18 cellular contexts compared by ENCODE assay signal in genomic region chr14:90628825-90629224, GRCh38.
DNase-seq lines count a peak whose midpoint lies in the region; ATAC-seq and TF ChIP-seq lines count a peak whose summit lies in the region.
"Had no signal": no experiment of that assay in that cellular context is flagged by ENCODE, and none has a peak within 500 bp of the region (broad histone marks: within the 10 kb centered on the region; RNA-seq: fewer than 3 reads in every experiment).

No MANE protein-coding gene starts in this region.

- H2AFZ ChIP-seq in IMR-90 (replicated peaks; ENCODE audit: low read length, poor library complexity): no peak overlapping the region

- no TSS peak for BruUV-seq in IMR-90 (replicated peaks; lab: Mats Ljungman, UMichigan)

- peak overlapping the region in 4 of 5 experiments; percentile 48 to 98 (median 67) for H3K27ac Mint-ChIP-seq in brain
- H3K27ac Mint-ChIP-seq: activated T-helper 2 cell treated with anti-CD3 and anti-CD28 coated beads, Interferon-gamma antibody, Interleukin-2, Interleukin-4, amounts not matched to agents 10 μg/mL and 5 μg/mL and 100 μg/mL, durations not matched to agents 14 hours and 24 hours and 36 hours; CD8-positive, alpha-beta T cell; natural killer cell had no signal

- 0 out of 4 replicates have a peak, but pooled peaks cover 0 to 2% of the 10 kb centered on the region in 2 experiments for H3K79me1 ChIP-seq in IMR-90 (ENCODE audit: low read depth in 1 of 2, low read length in 2 of 2)

- H3K4me3 ChIP-seq in IMR-90 (ENCODE audit: insufficient read depth, low read depth, low read length) (no peak overlapping the region), sigmoid colon (no peak overlapping the region), suprapubic skin (no peak overlapping the region)
- H3K4me3 ChIP-seq: smooth muscle cell had no signal

- no peak overlapping the region for H2BK15ac ChIP-seq in IMR-90 (ENCODE audit: low read depth, low read length)

- no peak overlapping the region for H2BK20ac ChIP-seq in IMR-90 (ENCODE audit: low read depth, low read length)

- H4K91ac ChIP-seq in IMR-90 (ENCODE audit: insufficient read depth, low read depth, low read length): no peak overlapping the region

- no peak overlapping the region for H2BK5ac ChIP-seq in IMR-90 (ENCODE audit: low read depth, low read length, poor library complexity, severe bottlenecking)

- H4K5ac ChIP-seq in IMR-90 (ENCODE audit: low read depth, low read length): no peak overlapping the region

- peak overlapping the region; percentile 44 for H2AK9ac ChIP-seq in IMR-90 (replicated peaks; ENCODE audit: low read depth, low read length, poor library complexity)

- in situ Hi-C loops in IMR-90 (cut with MboI; ENCODE audit: low sequenced_read_pairs): no loop called here

- no peaks in the 10 kb centered on the region for H3K9me3 ChIP-seq in IMR-90 (ENCODE audit: control insufficient read depth, insufficient read depth, low read length)
- no peaks in the 10 kb centered on the region for H3K9me3 ChIP-seq in sigmoid colon
- H3K9me3 ChIP-seq in suprapubic skin: no peaks in the 10 kb centered on the region

- no peak overlapping the region for H3K9ac ChIP-seq in IMR-90 (ENCODE audit: low read depth, low read length)

- H3K27me3 ChIP-seq in IMR-90 (ENCODE audit: control insufficient read depth, insufficient read depth, low read length) (no peaks in the 10 kb centered on the region), sigmoid colon (no peaks in the 10 kb centered on the region), suprapubic skin (no peaks in the 10 kb centered on the region)

- H2AK5ac ChIP-seq in IMR-90 (ENCODE audit: low read depth, low read length): no peak overlapping the region

- H3K4me1 Mint-ChIP-seq in brain: peaks cover 68% of the 10 kb centered on the region
- H3K4me1 Mint-ChIP-seq: natural killer cell had no signal

- CTCF ChIA-PET in IMR-90 (lab: Yijun Ruan, JAX): interaction anchor here (0.6 kb wide), 1 partner anchor 127 kb away, joined by 4 read pairs; no protein-coding TSS in a partner anchor

- no peaks in the 10 kb centered on the region for H4K20me1 ChIP-seq in IMR-90 (ENCODE audit: insufficient read depth, low read length)

- H3K9me1 ChIP-seq in IMR-90 (ENCODE audit: insufficient read depth, low read length): peaks cover 13% of the 10 kb centered on the region; the same call in 1 of the 2 replicates

- H3K36me3 ChIP-seq in IMR-90 (ENCODE audit: control insufficient read depth, insufficient read depth, low read length): no peaks in the 10 kb centered on the region
- no peaks in the 10 kb centered on the region for H3K36me3 ChIP-seq in sigmoid colon
- H3K36me3 ChIP-seq in suprapubic skin: no peaks in the 10 kb centered on the region

- DNase-seq in IMR-90 (no peak), left ventricle myocardium superior (peak; percentile 71), sigmoid colon (peak; percentile 76), suprapubic skin (ENCODE audit: low spot score in 2 of 2) (no peak)
- no peak for DNase-seq in stimulated activated CD4-positive, alpha-beta T cell treated with anti-CD3 and anti-CD28 coated beads, Interleukin-2, amount 100 ng/mL, for 48 hours
- DNase-seq in activated CD4-positive, alpha-beta T cell treated with anti-CD3 and anti-CD28 coated beads, Interleukin-2, amount 50 U/mL, for 1 hour: no peak
- DNase-seq: activated CD4-positive, alpha-beta T cell treated with anti-CD3 and anti-CD28 coated beads for 48 hours; CD8-positive, alpha-beta T cell; effector memory CD4-positive, alpha-beta T cell; mammary epithelial cell; MV-4-11; natural killer cell; NCI-H345; stimulated activated CD4-positive, alpha-beta T cell treated with anti-CD3 and anti-CD28 coated beads, Interleukin-4, amount 100 ng/mL, for 4 hours had no signal

- H4K8ac ChIP-seq in IMR-90 (ENCODE audit: low read depth in 2 of 2, low read length in 2 of 2): no peak overlapping the region

- no peak overlapping the region for H3K4me3 Mint-ChIP-seq in brain
- H3K4me3 Mint-ChIP-seq: CD8-positive, alpha-beta T cell; natural killer cell had no signal

- H3K27ac ChIP-seq in IMR-90 (ENCODE audit: insufficient read depth, low read length): no peak overlapping the region
- H3K27ac ChIP-seq in sigmoid colon: peak overlapping the region; percentile 71 to 84 (median 76)
- H3K27ac ChIP-seq in suprapubic skin: no peak overlapping the region

- H3K9me3 Mint-ChIP-seq in brain: no peaks in the 10 kb centered on the region
- H3K9me3 Mint-ChIP-seq: activated T-helper 2 cell treated with anti-CD3 and anti-CD28 coated beads, Interferon-gamma antibody, Interleukin-2, Interleukin-4, amounts not matched to agents 10 μg/mL and 5 μg/mL and 100 μg/mL, durations not matched to agents 14 hours and 24 hours and 36 hours; CD8-positive, alpha-beta T cell; natural killer cell had no signal

- no peak overlapping the region for H3K56ac ChIP-seq in IMR-90 (ENCODE audit: extremely low read depth, insufficient read depth, low read length)

- 0 out of 2 replicates have a peak overlapping the region, but pooled peaks have one; percentile 29 for H3K4ac ChIP-seq in IMR-90 (ENCODE audit: low read depth, low read length)

- TF ChIP-seq POLR2A in IMR-90 (IDR thresholded peaks at IDR 0.05; ENCODE audit: low read depth, low read length): no peak
- TF ChIP-seq POLR2A in sigmoid colon (IDR thresholded peaks at IDR 0.05): no peak
- TF ChIP-seq POLR2A in suprapubic skin (IDR thresholded peaks at IDR 0.05): no peak

- no peak for TF ChIP-seq EP300 in sigmoid colon (IDR thresholded peaks at IDR 0.05)
- TF ChIP-seq EP300 in suprapubic skin (IDR thresholded peaks at IDR 0.05): no peak

- peaks cover 25% of the 10 kb centered on the region for H3K36me3 Mint-ChIP-seq in brain
- H3K36me3 Mint-ChIP-seq: CD8-positive, alpha-beta T cell; natural killer cell had no signal

- POLR2A ChIA-PET in IMR-90 (lab: Charles Lee; ENCODE audit: unreplicated experiment): no interaction called here

- H3K14ac ChIP-seq in IMR-90 (replicated peaks; ENCODE audit: low read depth, low read length): 0 out of 2 replicates have a peak overlapping the region, but pooled peaks have one; percentile 8

- H3K18ac ChIP-seq in IMR-90 (ENCODE audit: low read depth, low read length): no peak overlapping the region

- H3K23ac ChIP-seq in IMR-90 (ENCODE audit: low read depth, low read length): no peak overlapping the region; the same call in 1 of the 2 replicates

- no peak for TF ChIP-seq RAD21 in IMR-90 (IDR thresholded peaks at IDR 0.05; ENCODE audit: low read length)

- TF ChIP-seq CTCF in IMR-90 (conservative IDR thresholded peaks at IDR 0.05; ENCODE audit: low read depth, low read length): no peak
- no peak for TF ChIP-seq CTCF in brain (conservative IDR thresholded peaks at IDR 0.05)
- no peak for TF ChIP-seq CTCF in sigmoid colon (IDR thresholded peaks at IDR 0.05)
- TF ChIP-seq CTCF in suprapubic skin (IDR thresholded peaks at IDR 0.05): no peak

- intact Hi-C loops in IMR-90 (cut with micrococcal nuclease) (no loop called here), left ventricle myocardium superior (cut with micrococcal nuclease) (no loop called here), sigmoid colon (cut with DNase I) (loop anchor here (2.0 to 5.0 kb wide), 4 partner anchors 48 to 227 kb away; no protein-coding TSS in a partner anchor)

- dilution Hi-C loops in IMR-90 (cut with HindIII; ENCODE audit: low sequenced_read_pairs, unreplicated experiment): no loop called here

- H2BK120ac ChIP-seq in IMR-90 (ENCODE audit: low read depth, low read length): no peak overlapping the region

- no CpG with 5 or more reads among the region's 8 CpGs for WGBS in IMR-90 (ENCODE audit: extremely low coverage in 2 of 2, insufficient read length in 1 of 2), 2 experiments
- WGBS in sigmoid colon, 2 donors: 87 to 90% methylated on average over 8 of the region's 8 CpGs
- WGBS in suprapubic skin: 71% methylated on average over 8 of the region's 8 CpGs

- ATAC-seq in IMR-90 (ENCODE audit: low read depth) (no peak), left ventricle myocardium superior (peak; percentile 70), GM19328 (IDR thresholded peaks at IDR 0.05; ENCODE audit: unreplicated experiment) (no peak)
- ATAC-seq: CD8-positive, alpha-beta T cell; natural killer cell had no signal

- peaks cover 15% of the 10 kb centered on the region for H3K4me1 ChIP-seq in IMR-90 (ENCODE audit: control insufficient read depth, insufficient read depth, low read length)
- peaks cover 0 to 69% (median 65%) of the 10 kb centered on the region in 4 donors for H3K4me1 ChIP-seq in sigmoid colon
- H3K4me1 ChIP-seq in suprapubic skin: peaks cover 40% of the 10 kb centered on the region

- no peaks in the 10 kb centered on the region for H3K27me3 Mint-ChIP-seq in brain

- no peak overlapping the region for H3K4me2 ChIP-seq in IMR-90 (ENCODE audit: low read depth, low read length)
- H3K4me2 ChIP-seq: smooth muscle cell had no signal

TF ChIP-seq in IMR-90, 13 proteins besides CTCF, POLR2A, EP300 and RAD21 (continues in another document):
- TF ChIP-seq RCOR1 (IDR thresholded peaks at IDR 0.05; ENCODE audit: insufficient replicate concordance, low read length) (no peak), SMC3 (IDR thresholded peaks at IDR 0.05; ENCODE audit: low read depth, low read length) (no peak), MXI1 (IDR thresholded peaks at IDR 0.05; ENCODE audit: borderline replicate concordance, low read depth, low read length) (no peak), CEBPB (IDR thresholded peaks at IDR 0.05; ENCODE audit: low read depth, low read length) (no peak), CHD1 (IDR thresholded peaks at IDR 0.05; ENCODE audit: low read depth, low read length) (no peak), ELK1 (IDR thresholded peaks at IDR 0.05; ENCODE audit: borderline replicate concordance, low read depth, low read length) (no peak), FOS (IDR thresholded peaks at IDR 0.05; ENCODE audit: low read depth, low read length) (no peak), RFX5 (IDR thresholded peaks at IDR 0.05; ENCODE audit: low read depth, low read length) (no peak), USF2 (IDR thresholded peaks at IDR 0.05; ENCODE audit: low read depth, low read length) (no peak)

Comparison
In these comparisons a context has a peak if more than half of its experiments do, and no peak if none do; other contexts are left out.
1. DNase-seq: peak in left ventricle myocardium superior (single experiment) and sigmoid colon (single experiment); none in IMR-90 (single experiment), suprapubic skin (0 of 2), stimulated activated CD4-positive, alpha-beta T cell treated with anti-CD3 and anti-CD28 coated beads, Interleukin-2, amount 100 ng/mL, for 48 hours (0 of 2) and activated CD4-positive, alpha-beta T cell treated with anti-CD3 and anti-CD28 coated beads, Interleukin-2, amount 50 U/mL, for 1 hour (single experiment).
2. H3K27ac ChIP-seq: peak in sigmoid colon (4 of 4); none in IMR-90 (single experiment) and suprapubic skin (single experiment).